In genomic region chr1:210236840-210237409, GRCh38 we compare ENCODE assay signal across 9 cellular contexts. TPM values are rescaled to one million over a fixed set of nuclear protein-coding genes. Genes with fewer than 3 reads are reported as not detected.
DNase-seq lines count a peak whose midpoint lies in the region; ATAC-seq, FAIRE-seq and TF ChIP-seq lines count a peak whose summit lies in the region.
"Had no signal": no experiment of that assay in that cellular context is flagged by ENCODE, and none has a peak within 500 bp of the region (broad histone marks: within the 10 kb centered on the region; RNA-seq: fewer than 3 reads in every experiment).

No MANE protein-coding gene starts in this region.

- H3K4me3 Mint-ChIP-seq in glutamatergic neuron (ENCODE audit: unreplicated experiment): peak overlapping the region; percentile 79

- H3K27ac ChIP-seq in liver (ENCODE audit: low read depth in 1 of 2, low read length in 2 of 2) (no peak overlapping the region), HepG2 (ENCODE audit: extremely low read length, insufficient read depth, low read length) (no peak overlapping the region)

- intact Hi-C loops in HepG2 (cut with micrococcal nuclease; ENCODE audit: unreplicated experiment): loop anchor here (10.0 kb wide), 1 partner anchor 78 kb away; no protein-coding TSS in a partner anchor

- no peak for ATAC-seq in HepG2
- peak; percentile 48 for ATAC-seq in omental fat pad (ENCODE audit: low FRiP score)

- H3K9ac ChIP-seq in liver (ENCODE audit: low read depth in 1 of 2, low read length in 2 of 2): no peak overlapping the region
- H3K9ac ChIP-seq in HepG2 (ENCODE audit: insufficient read depth, low read depth, low read length): no peak overlapping the region

- no peaks in the 10 kb centered on the region for H4K20me1 ChIP-seq in HepG2 (ENCODE audit: insufficient read depth, low read length)

- H3K4me3 ChIP-seq in liver (ENCODE audit: low read depth in 1 of 3, low read length in 3 of 3) (no peak overlapping the region), HepG2 (replicated peaks in 1 of 3; ENCODE audit: insufficient read depth in 1 of 3, low read depth in 2 of 3, low read length in 3 of 3) (no peak overlapping the region)

- WGBS in liver: 40% methylated on average over 10 of the region's 10 CpGs
- 0% methylated on average over 6 of the region's 10 CpGs for WGBS in HepG2 (ENCODE audit: low lambda C conversion rate)

- TF ChIP-seq CTCF in liver (IDR thresholded peaks at IDR 0.05; ENCODE audit: low read depth, low read length, missing input control) (no peak), HepG2 (CRISPR knock-in tag; IDR thresholded peaks at IDR 0.05) (no peak), glutamatergic neuron (IDR thresholded peaks at IDR 0.05; ENCODE audit: partially characterized antibody, unreplicated experiment) (no peak), omental fat pad (IDR thresholded peaks at IDR 0.05) (no peak)

- H2AFZ ChIP-seq in HepG2 (ENCODE audit: low read length): no peak overlapping the region

- TF ChIP-seq POLR2A in HepG2 (IDR thresholded peaks at IDR 0.05; ENCODE audit: insufficient read depth in 1 of 2, low read depth in 2 of 2, low read length in 2 of 2): no peak

- no peak for DNase-seq in HepG2 (ENCODE audit: low spot score)
- DNase-seq in glutamatergic neuron: no peak
- no peak for DNase-seq in omental fat pad (ENCODE audit: low spot score)
- no peak for DNase-seq in Kasumi-1 (lab: John Stamatoyannopoulos, UW)
- no peak for DNase-seq in DMS53 (lab: John Stamatoyannopoulos, UW)
- DNase-seq in ecto neural progenitor cell (ENCODE audit: low spot score): no peak
- no peak for DNase-seq in activated effector memory CD4-positive, alpha-beta T cell treated with anti-CD3 and anti-CD28 coated beads, Interleukin-2, amount 50 U/mL, for 16 hours
- DNase-seq: NCI-H1436 treated with DMSO at 0.1 percent for 48 hours had no signal

- no peak overlapping the region for H3K4me2 ChIP-seq in HepG2 (ENCODE audit: low read depth, low read length)

- no peaks in the 10 kb centered on the region for H3K36me3 Mint-ChIP-seq in glutamatergic neuron (ENCODE audit: unreplicated experiment)

- TF ChIP-seq EP300 in HepG2 (IDR thresholded peaks at IDR 0.05; ENCODE audit: low read depth in 2 of 2, low read length in 2 of 2): no peak
- TF ChIP-seq EP300 in HepG2 (CRISPR knock-in tag; IDR thresholded peaks at IDR 0.05; ENCODE audit: borderline replicate concordance): no peak

- CTCF ChIA-PET in HepG2 (lab: Yijun Ruan, JAX; ENCODE audit: low intra/inter-chr PET ratio, low total read pairs): no interaction called here

- BruUV-seq in HepG2 (replicated peaks; lab: Mats Ljungman, UMichigan): no TSS peak

- TF ChIP-seq RAD21 in liver (IDR thresholded peaks at IDR 0.05) (peak in 1 of 2 donors; percentile 6), HepG2 (CRISPR knock-in tag; IDR thresholded peaks at IDR 0.05) (no peak)

- no peaks in the 10 kb centered on the region for H3K79me2 ChIP-seq in HepG2 (ENCODE audit: insufficient read depth, low read length)

- H3K4me1 Mint-ChIP-seq in glutamatergic neuron (ENCODE audit: low read depth, unreplicated experiment): peaks cover 24% of the 10 kb centered on the region

- no peak for FAIRE-seq in HepG2 (lab: Jason Lieb, UNC)

- no peaks in the 10 kb centered on the region for H3K36me3 ChIP-seq in liver (ENCODE audit: control insufficient read depth in 4 of 4, insufficient read depth in 3 of 4, low read depth in 1 of 4, low read length in 3 of 4)
- H3K36me3 ChIP-seq in HepG2 (replicated peaks in 1 of 2; ENCODE audit: control insufficient read depth in 1 of 2, insufficient read depth in 2 of 2, low read length in 2 of 2): no peaks in the 10 kb centered on the region

- H3K9me3 ChIP-seq in liver (ENCODE audit: control insufficient read depth in 4 of 4, low read length in 3 of 4): no peaks in the 10 kb centered on the region
- H3K9me3 ChIP-seq in HepG2 (ENCODE audit: low read length): no peaks in the 10 kb centered on the region

- peak overlapping the region; percentile 89 for H3K27ac Mint-ChIP-seq in glutamatergic neuron (ENCODE audit: unreplicated experiment)

- peaks cover 5% of the 10 kb centered on the region for H3K27me3 Mint-ChIP-seq in glutamatergic neuron (ENCODE audit: unreplicated experiment)

- H3K4me1 ChIP-seq in liver (ENCODE audit: control insufficient read depth in 4 of 4, insufficient read depth in 4 of 4, low read length in 3 of 4) (peaks cover 10 to 19% (median 11%) of the 10 kb centered on the region in 4 donors), HepG2 (ENCODE audit: insufficient read depth, low read length) (peaks cover 7% of the 10 kb centered on the region; the same call in 1 of the 2 replicates)

- H3K27me3 ChIP-seq in liver (ENCODE audit: control insufficient read depth in 4 of 4, insufficient read depth in 4 of 4, low read length in 3 of 4) (peaks cover 0 to 17% (median 8%) of the 10 kb centered on the region in 4 donors), HepG2 (ENCODE audit: control insufficient read depth in 1 of 2, insufficient read depth in 2 of 2, low read length in 2 of 2) (peaks cover 4 to 60% of the 10 kb centered on the region in 2 experiments)

- in situ Hi-C loops in HepG2 (cut with HindIII; ENCODE audit: extremely low pct_ligation_motif_present, low pct_unique_long_range_greater_than_20kb): no loop called here

- POLR2A ChIA-PET in HepG2 (lab: Yijun Ruan, JAX): no interaction called here

- peaks cover 2% of the 10 kb centered on the region for H3K9me3 Mint-ChIP-seq in glutamatergic neuron (ENCODE audit: unreplicated experiment)

TF ChIP-seq in liver, 16 proteins besides CTCF, POLR2A, EP300 and RAD21:
- TF ChIP-seq YY1 (IDR thresholded peaks at IDR 0.05) (no peak), SP1 (IDR thresholded peaks at IDR 0.05) (peak; percentile 15), NR2F2 (IDR thresholded peaks at IDR 0.05) (peak; percentile 21), GABPA (IDR thresholded peaks at IDR 0.05 in 1 of 2, conservative IDR thresholded peaks at IDR 0.05 in 1 of 2) (no peak)

TF ChIP-seq in HepG2, 621 proteins besides CTCF, POLR2A, EP300 and RAD21 (continues in another document):
- TF ChIP-seq ELF4 (CRISPR knock-in tag; IDR thresholded peaks at IDR 0.05; ENCODE audit: borderline replicate concordance): no peak
- no peak for TF ChIP-seq ZBTB14 (CRISPR knock-in tag; IDR thresholded peaks at IDR 0.05)
- TF ChIP-seq ZSCAN22 (CRISPR knock-in tag; IDR thresholded peaks at IDR 0.05): no peak

RNA-seq across cellular contexts. Expression of gene SERTAD4, which starts 4.3 kb away (rescaled TPM):
- total RNA-seq in liver: under 1 TPM; under 0.01 TPM
- polyA plus RNA-seq in liver: under 1 TPM in 1 of 2 donors, not detected in 1; 0.02 TPM
- total RNA-seq in HepG2 (2016; rRNA removed; fragmentation: Illumina TruSeq; extraction: Trizol): not detected in 2 replicates
- total RNA-seq in HepG2 (2016; cell fraction: cytosol; rRNA removed; fragmentation: Illumina TruSeq; extraction: Trizol; ENCODE audit: low read depth): not detected in 2 replicates
- not detected in 2 replicates for total RNA-seq in HepG2 (2016; cell fraction: insoluble cytoplasmic fraction; rRNA removed; fragmentation: Illumina TruSeq; extraction: Trizol)
- not detected in 2 replicates for total RNA-seq in HepG2 (2016; cell fraction: membrane; rRNA removed; fragmentation: Illumina TruSeq; extraction: Trizol)
- total RNA-seq in HepG2 (2016; cell fraction: nucleus; rRNA removed; fragmentation: Illumina TruSeq; extraction: Trizol): not detected in 2 replicates
- polyA plus RNA-seq in HepG2 (2011; rRNA removed): not detected in 2 replicates
- polyA plus RNA-seq in HepG2 (2011; cell fraction: cytosol; rRNA removed): not detected in 2 replicates
- not detected in 2 replicates for polyA plus RNA-seq in HepG2 (2011; cell fraction: nucleus; rRNA removed)
- polyA plus RNA-seq in HepG2 (2012): not detected in 2 replicates
- polyA plus RNA-seq in HepG2 (2016; cell fraction: cytosol; fragmentation: Illumina TruSeq; extraction: Trizol; ENCODE audit: low read depth): not detected in 2 replicates
- not detected in 2 replicates for polyA plus RNA-seq in HepG2 (2016; cell fraction: insoluble cytoplasmic fraction; fragmentation: Illumina TruSeq; extraction: Trizol; ENCODE audit: low read depth)
- not detected in 2 replicates for polyA plus RNA-seq in HepG2 (2016; cell fraction: membrane; fragmentation: Illumina TruSeq; extraction: Trizol; ENCODE audit: low read depth)
- polyA plus RNA-seq in HepG2 (2016; cell fraction: nucleus; fragmentation: Illumina TruSeq; extraction: Trizol; ENCODE audit: insufficient read depth, low read depth): not detected in 2 replicates
- not detected in 2 replicates for polyA minus RNA-seq in HepG2 (2011; rRNA and poly(A)+ RNA removed; ENCODE audit: low replicate concordance)
- not detected in 2 replicates for polyA minus RNA-seq in HepG2 (2011; cell fraction: cytosol; rRNA and poly(A)+ RNA removed)
- polyA minus RNA-seq in HepG2 (2011; cell fraction: nucleus; rRNA and poly(A)+ RNA removed): not detected in 2 replicates
- total RNA-seq in glutamatergic neuron (ENCODE audit: unreplicated experiment): 1.5 TPM
- total RNA-seq in omental fat pad: 1 to 10 TPM in 2 of 4 donors, under 1 TPM in 2; 0.36 to 2.7 (median 1.5) TPM
